8 cellular contexts compared by ENCODE assay signal in the genomic region with DNA sequence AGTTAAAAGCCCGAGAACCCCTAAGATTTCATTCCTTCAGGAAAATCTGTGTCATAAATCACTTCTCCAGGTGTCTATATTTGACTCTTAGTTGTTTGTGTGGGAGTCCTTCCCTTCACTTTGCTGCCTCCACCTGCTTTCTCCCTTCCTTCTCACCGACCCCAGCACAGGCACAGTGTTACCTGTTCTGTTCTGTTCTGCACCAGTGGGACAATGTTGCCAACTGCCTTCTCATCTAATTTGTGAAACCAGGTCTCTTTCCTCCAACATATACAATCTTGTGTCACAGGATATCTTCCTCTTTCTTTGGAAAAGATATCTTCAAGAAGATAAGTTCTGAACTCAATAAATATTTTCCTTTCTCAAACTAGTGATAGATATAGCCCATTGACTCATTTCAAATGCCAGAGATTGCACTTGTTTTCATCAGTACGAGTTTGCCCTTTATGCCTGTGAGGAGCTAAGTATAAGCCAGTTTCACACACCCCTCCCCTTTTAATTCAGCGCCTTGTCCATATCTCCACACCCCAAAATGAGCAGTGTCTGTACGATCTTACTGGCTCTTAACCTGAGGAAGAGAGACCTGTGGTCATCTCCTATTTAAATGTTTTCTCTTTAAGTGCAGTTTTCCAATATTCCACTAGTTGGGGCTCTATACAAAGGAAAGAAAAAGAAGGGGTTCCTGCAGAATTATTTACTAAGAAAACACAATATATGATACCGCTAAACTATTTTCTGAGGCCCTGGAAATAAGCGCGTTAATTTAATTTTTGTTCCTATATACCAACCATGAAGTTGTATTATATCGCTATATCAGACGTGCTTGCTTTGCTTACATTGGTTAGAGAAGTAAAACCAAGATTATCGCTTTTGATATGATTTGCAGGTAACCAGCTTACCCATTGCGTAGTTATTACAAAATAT.
A peak's percentile ranks its signal among the peaks of the same experiment; 100 is the strongest.
DNase-seq lines count a peak whose midpoint lies in the region; ATAC-seq, FAIRE-seq and TF ChIP-seq lines count a peak whose summit lies in the region.

No MANE protein-coding gene starts in this region.

- no peaks in the 10 kb centered on the region for H3K9me3 ChIP-seq in CD4-positive, alpha-beta T cell (ENCODE audit: control insufficient read depth, low read length)
- H3K9me3 ChIP-seq in prostate gland, result no peaks in the 10 kb centered on the region

- peak; percentile 32 for ATAC-seq in CD4-positive, alpha-beta T cell (ENCODE audit: poor library complexity)
- ATAC-seq in GM18909 (IDR thresholded peaks at IDR 0.05; ENCODE audit: poor library complexity, unreplicated experiment) (peak; percentile 39), GM18511 (IDR thresholded peaks at IDR 0.05; ENCODE audit: unreplicated experiment) (no peak)

- no peak overlapping the region for H3K27ac Mint-ChIP-seq in CD4-positive, alpha-beta T cell

- no peaks in the 10 kb centered on the region for H3K9me3 Mint-ChIP-seq in CD4-positive, alpha-beta T cell

- H3K4me3 ChIP-seq in fibroblast of pulmonary artery (replicated peaks; ENCODE audit: low read depth, low read length), result no peak overlapping the region
- H3K4me3 ChIP-seq in prostate gland, result no peak overlapping the region

- peaks cover 5% of the 10 kb centered on the region for H3K4me1 Mint-ChIP-seq in CD4-positive, alpha-beta T cell (ENCODE audit: low read depth)

- H3K4me3 Mint-ChIP-seq in CD4-positive, alpha-beta T cell, result no peak overlapping the region

- intact Hi-C loops in CD4-positive, alpha-beta T cell (cut with DNase I, micrococcal nuclease), result loop anchor here (1.0 to 10.0 kb wide), 6 partner anchors 250 to 818 kb away; partner anchors contain the start of gene PRDM1 (in 1 of the 2)
- intact Hi-C loops in prostate gland (cut with DNase I), result loop anchor here (5.0 kb wide), 2 partner anchors 738 to 818 kb away; no protein-coding TSS in a partner anchor

- TF ChIP-seq CTCF in CD4-positive, alpha-beta T cell (IDR thresholded peaks at IDR 0.05), result peak; percentile 75
- TF ChIP-seq CTCF in fibroblast of pulmonary artery (IDR thresholded peaks at IDR 0.05; ENCODE audit: low read length, missing control alignments), result peak; percentile 85
- TF ChIP-seq CTCF in prostate gland (IDR thresholded peaks at IDR 0.05), result peak; percentile 69 to 87 (median 83)

- POLR2A ChIA-PET in CD4-positive, alpha-beta T cell (lab: Charles Lee), result interaction anchor here (0.6 kb wide), 1 partner anchor 851 kb away, joined by 4 read pairs; no protein-coding TSS in a partner anchor

- H3K4me1 ChIP-seq in prostate gland (replicated peaks), result peaks cover 3% of the 10 kb centered on the region

- CTCF ChIA-PET in CD4-positive, alpha-beta T cell (lab: Charles Lee), result no interaction called here

- H3K27me3 ChIP-seq in CD4-positive, alpha-beta T cell (ENCODE audit: control insufficient read depth, insufficient read depth, low read length), result no peaks in the 10 kb centered on the region
- no peaks in the 10 kb centered on the region for H3K27me3 ChIP-seq in prostate gland (replicated peaks; ENCODE audit: insufficient read depth)

- no peaks in the 10 kb centered on the region for H3K36me3 ChIP-seq in prostate gland

- no peak for TF ChIP-seq POLR2A in prostate gland (IDR thresholded peaks at IDR 0.05)

- no peak overlapping the region for H3K27ac ChIP-seq in CD4-positive, alpha-beta T cell (ENCODE audit: low read depth, low read length)
- H3K27ac ChIP-seq in prostate gland, result no peak overlapping the region

- FAIRE-seq in TTC549 (lab: Jason Lieb, UNC), result peak; percentile 77

- WGBS in prostate gland, result 28% methylated on average over 12 of the region's 12 CpGs

- DNase-seq in CD4-positive, alpha-beta T cell, result no peak
- DNase-seq in NCI-H1092 treated with DMSO at 0.1 percent for 48 hours (lab: John Stamatoyannopoulos, UW) (peak; percentile 29), fibroblast of pulmonary artery (ENCODE audit: low read depth) (peak; percentile 59), prostate gland (ENCODE audit: low spot score) (no peak), NCI-H1048 (lab: John Stamatoyannopoulos, UW) (no peak)

- no peaks in the 10 kb centered on the region for H3K36me3 Mint-ChIP-seq in CD4-positive, alpha-beta T cell (ENCODE audit: low read depth)

- H3K27me3 Mint-ChIP-seq in CD4-positive, alpha-beta T cell, result peaks cover 20% of the 10 kb centered on the region

Comparison
In these comparisons a context has a peak if more than half of its experiments do, and no peak if none do; other contexts are left out.
1. DNase-seq: peak in NCI-H1092 treated with DMSO at 0.1 percent for 48 hours (single experiment) and fibroblast of pulmonary artery (single experiment); none in CD4-positive, alpha-beta T cell (0 of 10), prostate gland (single experiment) and NCI-H1048 (single experiment).
2. Peak in every context shown above with its lines, with median percentiles within 50 percentile points of each other: CTCF ChIP-seq.